Comparison of ENCODE assay signal across 34 cellular contexts in genomic region chr19:32189956-32190706, GRCh38.
"Had no signal": no experiment of that assay in that cellular context is flagged by ENCODE, and none has a peak within 500 bp of the region (broad histone marks: within the 10 kb centered on the region; RNA-seq: fewer than 3 reads in every experiment).

No MANE protein-coding gene starts in this region.

- H3K4me3 ChIP-seq: ascending aorta, cardiac muscle cell, MG63 had no signal

- H3K36me3 ChIP-seq: ascending aorta, cardiac muscle cell, MG63 had no signal

- H3K4me1 ChIP-seq: ascending aorta had no signal

- H3K27me3 ChIP-seq: ascending aorta had no signal

- DNase-seq: activated B cell treated with CpG ODN at 0.5 μM for 24 hours; activated CD4-positive, alpha-beta memory T cell treated with anti-CD3 and anti-CD28 coated beads for 36 hours; activated CD4-positive, alpha-beta T cell treated with anti-CD3 and anti-CD28 coated beads for 4 hours; activated CD4-positive, alpha-beta T cell treated with anti-CD3 and anti-CD28 coated beads, Interleukin-2, amount 50 U/mL, for 1 hour; activated CD4-positive, CD25-positive, alpha-beta regulatory T cell treated with anti-CD3 and anti-CD28 coated beads, Interleukin-2, amount 50 U/mL, for 72 hours; activated CD8-positive, alpha-beta memory T cell treated with anti-CD3 and anti-CD28 coated beads, Interleukin-2, amount 10 ng/mL, durations not matched to agents 7 days and 5 days; activated effector memory CD4-positive, alpha-beta T cell treated with anti-CD3 and anti-CD28 coated beads, Interleukin-2, amount 50 U/mL, for 16 hours; activated naive CD4-positive, alpha-beta T cell; activated naive CD4-positive, alpha-beta T cell treated with anti-CD3 and anti-CD28 coated beads, Interleukin-2, amount 50 U/mL, for 16 hours; activated naive CD8-positive, alpha-beta T cell treated with anti-CD3 and anti-CD28 coated beads, Interleukin-2, amount 10 ng/mL, durations not matched to agents 7 days and 5 days; activated T-cell treated with anti-CD3 and anti-CD28 coated beads, Interleukin-2, amount 50 U/mL, for 1 hour; activated T-cell treated with anti-CD3 and anti-CD28 coated beads, Interleukin-2, amount 50 U/mL, for 72 hours; amygdala; Kasumi-1; KG1; MG63; NCI-H1048; NCI-H1105 treated with DMSO at 0.1 percent for 48 hours; NCI-H1436; NCI-H1694; NCI-H1930; NCI-H2081 treated with DMSO at 0.1 percent for 48 hours; NCI-H345; NCI-H524 treated with DMSO at 0.1 percent for 48 hours; NCI-H748 treated with DMSO at 0.1 percent for 48 hours; OCI-M1; Right ventricle myocardium superior; SW 1271; T-helper 1 cell; T-helper 2 cell; T-helper 9 cell had no signal

- H3K27ac ChIP-seq: ascending aorta, cardiac muscle cell, VCaP had no signal

- H3K9me3 ChIP-seq: ascending aorta, MG63 had no signal
